8 cellular contexts compared by ENCODE assay signal in genomic region chr6:26026833-26027490, GRCh38.
DNase-seq lines count a peak whose midpoint lies in the region; ATAC-seq, FAIRE-seq and TF ChIP-seq lines count a peak whose summit lies in the region.

No MANE protein-coding gene starts in this region.

- H3K27me3 ChIP-seq in bronchial epithelial cell (ENCODE audit: control insufficient read depth, insufficient read depth, low read length): no peaks in the 10 kb centered on the region

- in situ Hi-C loops in ACHN (cut with HindIII; ENCODE audit: low pct_ligation_motif_present, low pct_unique_long_range_greater_than_20kb, low sequenced_read_pairs): no loop called here

- TF ChIP-seq CTCF in WI38 (IDR thresholded peaks at IDR 0.05; ENCODE audit: low read depth, low read length): no peak
- TF ChIP-seq CTCF in bronchial epithelial cell (IDR thresholded peaks at IDR 0.05; ENCODE audit: insufficient read depth, low read length, severe bottlenecking): no peak

- DNase-seq in ACHN (peak; percentile 96), NCI-H2227 treated with DMSO at 0.1 percent for 48 hours (lab: John Stamatoyannopoulos, UW) (peak; percentile 96), bronchial epithelial cell (ENCODE audit: low read depth) (peak; percentile 90), iris pigment epithelial cell (ENCODE audit: low read depth) (peak; percentile 90)
- peak; percentile 86 to 100 (median 92) for DNase-seq in stimulated activated CD4-positive, alpha-beta T cell treated with anti-CD3 and anti-CD28 coated beads, Interleukin-12 subunit alpha, Interleukin-12 subunit beta, amount 100 ng/mL, for 48 hours (ENCODE audit: low read depth in 2 of 3, low spot score in 1 of 3)

- H3K4me3 ChIP-seq in WI38 (ENCODE audit: low read depth, low read length) (peak overlapping the region; percentile 82), bronchial epithelial cell (ENCODE audit: low read depth, low read length) (peak overlapping the region; percentile 63)

- FAIRE-seq in bronchial epithelial cell (lab: Jason Lieb, UNC): no peak

- H3K36me3 ChIP-seq in bronchial epithelial cell (ENCODE audit: control insufficient read depth, insufficient read depth, low read length): no peaks in the 10 kb centered on the region

- ATAC-seq in GM18873 (IDR thresholded peaks at IDR 0.05; ENCODE audit: low FRiP score, unreplicated experiment): peak; percentile 32
- ATAC-seq in HG03139 (IDR thresholded peaks at IDR 0.05; ENCODE audit: unreplicated experiment): peak; percentile 40

Comparison
In these comparisons a context has a peak if more than half of its experiments do, and no peak if none do; other contexts are left out.
1. Peak in every context shown above with its lines: DNase-seq, ATAC-seq and H3K4me3 ChIP-seq.